Comparison of ENCODE assay signal across 14 cellular contexts in the genomic region with DNA sequence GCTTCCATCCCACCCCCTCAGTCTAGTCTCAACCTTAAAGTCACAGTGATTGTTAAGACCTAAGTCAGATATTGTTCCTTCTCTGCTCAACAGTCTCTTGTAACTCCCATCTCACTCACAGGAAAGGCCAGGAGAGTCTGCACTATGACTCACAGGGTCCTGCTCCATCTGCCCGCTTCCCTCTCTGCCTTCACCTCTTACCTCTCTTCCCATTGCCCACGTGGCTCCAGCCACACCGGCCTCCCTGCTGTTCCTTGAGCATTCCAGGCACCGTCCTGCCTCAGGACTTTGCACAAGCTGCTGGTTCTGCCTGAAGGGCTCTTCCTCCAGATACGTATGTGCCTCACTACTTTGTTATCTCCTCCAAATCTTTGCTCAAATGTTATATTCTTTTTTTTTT. TPM values are rescaled to one million over a fixed set of nuclear protein-coding genes. Genes with fewer than 3 reads are reported as not detected.
DNase-seq lines count a peak whose midpoint lies in the region; ATAC-seq and TF ChIP-seq lines count a peak whose summit lies in the region.
"Not testable (repeated sequence)": the region's sequence is repeated elsewhere in the genome, so short reads cannot be mapped to it uniquely, and the experiment has no call there.
"Had no signal": no experiment of that assay in that cellular context is flagged by ENCODE, and none has a peak within 500 bp of the region (broad histone marks: within the 10 kb centered on the region; RNA-seq: fewer than 3 reads in every experiment).

No MANE protein-coding gene starts in this region.

- H3K9me3 Mint-ChIP-seq in progenitor cell of endocrine pancreas (ENCODE audit: low read depth), result not testable (repeated sequence)

- TF ChIP-seq CTCF in progenitor cell of endocrine pancreas (IDR thresholded peaks at IDR 0.05; ENCODE audit: unreplicated experiment), result not testable (repeated sequence)

- ATAC-seq in SK-N-SH treated with all-trans-retinoic acid at 6 μM for 48 hours, result peak; percentile 57

- not testable (repeated sequence) for H3K36me3 Mint-ChIP-seq in progenitor cell of endocrine pancreas (ENCODE audit: insufficient read depth)

- peak; percentile 42 for DNase-seq in ELR (ENCODE audit: low read depth)
- DNase-seq in HK-2 (ENCODE audit: unreplicated experiment), result peak; percentile 48
- peak; percentile 41 for DNase-seq in NCI-H226
- peak; percentile 28 for DNase-seq in dermis blood vessel endothelial cell
- peak; percentile 95 for DNase-seq in islet precursor cell
- not testable (repeated sequence) for DNase-seq in progenitor cell of endocrine pancreas (ENCODE audit: low spot score, unreplicated experiment)

- not testable (repeated sequence) for H3K4me3 Mint-ChIP-seq in progenitor cell of endocrine pancreas (ENCODE audit: low read depth)

- H3K4me1 Mint-ChIP-seq in progenitor cell of endocrine pancreas (ENCODE audit: low read depth), result not testable (repeated sequence)

- peaks cover 22% of the 10 kb centered on the region for H3K27me3 Mint-ChIP-seq in progenitor cell of endocrine pancreas

- peak overlapping the region; percentile 15 for H3K27ac Mint-ChIP-seq in progenitor cell of endocrine pancreas

RNA-seq across cellular contexts. Expression of a gene that starts 3.0 kb away (rescaled TPM):
- not detected in 2 replicates for total RNA-seq in dermis blood vessel endothelial cell
- not detected in 2 replicates for total RNA-seq in progenitor cell of endocrine pancreas
- total RNA-seq: Caco-2; CD8-positive, alpha-beta memory T cell; G401; GM12878; H7; HFFc6; IMR-90 had no signal

RNA-seq across cellular contexts. Expression of a gene that starts 23.0 kb away (rescaled TPM):
- total RNA-seq in dermis blood vessel endothelial cell (not detected in 2 replicates), progenitor cell of endocrine pancreas (not detected in 2 replicates)
- total RNA-seq: Caco-2; CD8-positive, alpha-beta memory T cell; G401; GM12878; H7; HFFc6; IMR-90 had no signal

RNA-seq across cellular contexts. Expression of a gene that starts 44.1 kb away (rescaled TPM):
- 0.17 and 0.84 TPM in 2 replicates for total RNA-seq in dermis blood vessel endothelial cell
- total RNA-seq in progenitor cell of endocrine pancreas, result 4.7 and 5.4 TPM in 2 replicates
- total RNA-seq: GM12878 had no signal

RNA-seq across cellular contexts. Expression of a gene that starts 47.7 kb away (rescaled TPM):
- total RNA-seq in dermis blood vessel endothelial cell, result 0.09 and 0.17 TPM in 2 replicates
- total RNA-seq in progenitor cell of endocrine pancreas, result 0.20 and 0.36 TPM in 2 replicates
- total RNA-seq: Caco-2; CD8-positive, alpha-beta memory T cell; GM12878 had no signal

RNA-seq across cellular contexts. Expression of a gene that starts 56.3 kb away (rescaled TPM):
- total RNA-seq in dermis blood vessel endothelial cell (not detected in 2 replicates), progenitor cell of endocrine pancreas (not detected in 2 replicates)
- total RNA-seq: G401, H7, HFFc6, IMR-90 had no signal
